In genomic region chr17:50303051-50303450, GRCh38 we compare ENCODE assay signal across 24 cellular contexts. TPM values are rescaled to one million over a fixed set of nuclear protein-coding genes. Genes with fewer than 3 reads are reported as not detected.
"Had no signal": no experiment of that assay in that cellular context is flagged by ENCODE, and none has a peak within 500 bp of the region (broad histone marks: within the 10 kb centered on the region; RNA-seq: fewer than 3 reads in every experiment).

No MANE protein-coding gene starts in this region.

- H3K4me3 ChIP-seq: colonic mucosa, lung, psoas muscle, right atrium auricular region, sigmoid colon, skin epidermis, testis, tibial nerve, upper lobe of right lung, vagina had no signal

- H3K36me3 Mint-ChIP-seq: immature natural killer cell; naive B cell; stimulated activated memory B cell treated with anti-CD40 and anti-IgM and Interleukin-4, amounts not matched to agents 10 μg/mL and 1 μg/mL and 100 μg/mL, for 72 hours had no signal

- H3K27ac ChIP-seq: colonic mucosa, foreskin keratinocyte, parathyroid adenoma, psoas muscle, right atrium auricular region, sigmoid colon, skin epidermis, testis, tibial nerve, upper lobe of right lung, vagina had no signal

- H3K27ac Mint-ChIP-seq: immature natural killer cell; naive B cell; nephron; stimulated activated memory B cell treated with anti-CD40 and anti-IgM and Interleukin-4, amounts not matched to agents 10 μg/mL and 1 μg/mL and 100 μg/mL, for 72 hours; stimulated activated naive CD8-positive, alpha-beta T cell treated with anti-CD3 and anti-CD28 coated beads, Interleukin-15, Interleukin-2, amounts not matched to agents 100 ng/mL and 50 ng/mL, for 24 hours had no signal

- H3K27me3 ChIP-seq: colonic mucosa, foreskin keratinocyte, right atrium auricular region, sigmoid colon, testis, tibial nerve, upper lobe of right lung, vagina had no signal

- DNase-seq: colonic mucosa; dermis blood vessel endothelial cell; foreskin keratinocyte; immature natural killer cell; left cardiac atrium; left ventricle myocardium superior; mesenchymal stem cell; naive B cell; psoas muscle; sigmoid colon; stimulated activated CD8-positive, alpha-beta memory T cell treated with anti-CD3 and anti-CD28 coated beads, Interleukin-4, amount 100 ng/mL, for 48 hours; testis; upper lobe of right lung had no signal

- H3K4me1 Mint-ChIP-seq: immature natural killer cell; naive B cell; stimulated activated memory B cell treated with anti-CD40 and anti-IgM and Interleukin-4, amounts not matched to agents 10 μg/mL and 1 μg/mL and 100 μg/mL, for 72 hours had no signal

- H3K4me1 ChIP-seq: colonic mucosa, foreskin keratinocyte, parathyroid adenoma, psoas muscle, vagina had no signal

- H3K9ac ChIP-seq: parathyroid adenoma had no signal

- H3K9me3 ChIP-seq: colonic mucosa, psoas muscle, right atrium auricular region, sigmoid colon, testis, tibial nerve, upper lobe of right lung, vagina had no signal

- H3K4me3 Mint-ChIP-seq: immature natural killer cell; naive B cell; nephron; stimulated activated memory B cell treated with anti-CD40 and anti-IgM and Interleukin-4, amounts not matched to agents 10 μg/mL and 1 μg/mL and 100 μg/mL, for 72 hours; stimulated activated naive CD8-positive, alpha-beta T cell treated with anti-CD3 and anti-CD28 coated beads, Interleukin-15, Interleukin-2, amounts not matched to agents 100 ng/mL and 50 ng/mL, for 24 hours had no signal

- H3K36me3 ChIP-seq: colonic mucosa, right atrium auricular region, sigmoid colon, tibial nerve, upper lobe of right lung, vagina had no signal

- H3K9me3 Mint-ChIP-seq: immature natural killer cell; naive B cell; nephron; stimulated activated memory B cell treated with anti-CD40 and anti-IgM and Interleukin-4, amounts not matched to agents 10 μg/mL and 1 μg/mL and 100 μg/mL, for 72 hours; stimulated activated naive CD8-positive, alpha-beta T cell treated with anti-CD3 and anti-CD28 coated beads, Interleukin-15, Interleukin-2, amounts not matched to agents 100 ng/mL and 50 ng/mL, for 24 hours had no signal

RNA-seq across cellular contexts. Expression of gene TMEM92, which starts 28.8 kb away (rescaled TPM):
- total RNA-seq: endothelial cell of umbilical vein, left ventricle myocardium superior, psoas muscle, right atrium auricular region, sigmoid colon, subcutaneous adipose tissue had no signal
- polyA plus RNA-seq: immature natural killer cell had no signal
